Comparison of ENCODE assay signal across 8 cellular contexts in the genomic region with DNA sequence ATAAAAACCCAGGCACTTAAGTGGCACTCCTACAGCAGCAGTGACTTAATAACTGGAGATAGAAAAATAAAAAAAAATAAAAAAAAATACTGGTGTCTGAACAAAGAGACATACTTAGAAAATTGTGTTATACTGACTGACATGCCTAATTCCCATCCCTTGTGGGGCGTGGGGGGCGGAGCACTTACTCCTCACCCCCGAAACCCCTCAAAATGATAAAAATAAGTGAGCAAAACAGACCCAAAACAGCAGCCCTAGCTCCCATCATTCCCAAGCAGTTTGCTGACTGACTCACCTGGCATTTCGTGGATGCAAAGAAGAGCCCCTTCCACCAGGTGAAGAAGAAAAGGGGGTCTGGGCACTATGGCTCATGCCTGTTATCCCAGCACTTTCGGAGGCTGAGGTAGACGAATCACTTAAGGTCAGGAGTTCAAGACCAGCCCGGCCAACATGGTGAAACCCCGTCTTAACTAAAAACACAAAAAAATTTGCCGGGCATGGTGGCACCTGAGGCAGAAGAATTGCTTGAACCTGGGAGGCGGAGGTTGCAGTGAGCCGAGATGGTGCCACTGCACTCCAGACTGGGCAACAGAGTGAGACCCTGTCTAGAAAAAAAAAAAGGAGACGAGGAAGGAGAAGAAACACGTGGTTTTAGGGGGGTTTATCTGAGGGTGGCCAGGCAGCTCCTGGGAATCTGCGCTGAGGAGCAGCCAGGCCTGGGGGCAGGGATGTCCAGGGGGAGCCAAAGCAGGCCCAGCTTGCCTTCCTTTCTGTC.
A peak's percentile ranks its signal among the peaks of the same experiment; 100 is the strongest.
DNase-seq lines count a peak whose midpoint lies in the region; ATAC-seq and TF ChIP-seq lines count a peak whose summit lies in the region.

No MANE protein-coding gene starts in this region.

- H3K4me1 ChIP-seq in HEK293 (ENCODE audit: control insufficient read depth, insufficient read depth, low read length) = no peaks in the 10 kb centered on the region
- H3K4me1 ChIP-seq in mucosa of stomach (ENCODE audit: control insufficient read depth, insufficient read depth, low read length) = peaks cover 5% of the 10 kb centered on the region

- H3K4me3 ChIP-seq in HEK293 (ENCODE audit: low read depth, low read length) = no peak overlapping the region
- H3K4me3 ChIP-seq in astrocyte of the cerebellum (ENCODE audit: low read depth, low read length) = peak overlapping the region; percentile 57
- peak overlapping the region; percentile 89 for H3K4me3 ChIP-seq in mucosa of stomach (ENCODE audit: low read length)

- DNase-seq in astrocyte of the cerebellum (ENCODE audit: low read depth) = no peak
- no peak for DNase-seq in cortex of kidney (lab: John Stamatoyannopoulos, UW)
- no peak for DNase-seq in NOMO-1 treated with dmso at 0.1 percent for 144 hours (lab: John Stamatoyannopoulos, UW; ENCODE audit: unreplicated experiment)
- DNase-seq in NK-92 (lab: John Stamatoyannopoulos, UW; ENCODE audit: unreplicated experiment) = no peak

- TF ChIP-seq CTCF in 22Rv1 (IDR thresholded peaks at IDR 0.05) = no peak
- TF ChIP-seq CTCF in HEK293 (tag by site-specific recombination; IDR thresholded peaks at IDR 0.05) = no peak
- TF ChIP-seq CTCF in astrocyte of the cerebellum (IDR thresholded peaks at IDR 0.05; ENCODE audit: low read depth, low read length, missing control alignments) = no peak

- no peak for ATAC-seq in HG03521 (IDR thresholded peaks at IDR 0.05; ENCODE audit: unreplicated experiment)

- H3K36me3 ChIP-seq in HEK293 (ENCODE audit: control insufficient read depth in 2 of 2, insufficient read depth in 1 of 2, low read length in 2 of 2) (no peaks in the 10 kb centered on the region; a peak in 1 of 3 replicates), mucosa of stomach (ENCODE audit: control insufficient read depth, insufficient read depth, low read length) (no peaks in the 10 kb centered on the region)

- in situ Hi-C loops in astrocyte of the cerebellum (cut with HindIII; ENCODE audit: low sequenced_read_pairs) = no loop called here

- no peaks in the 10 kb centered on the region for H3K27me3 ChIP-seq in mucosa of stomach (ENCODE audit: control insufficient read depth, insufficient read depth, low read length)

- H3K27ac ChIP-seq in 22Rv1 = peak overlapping the region; percentile 34; the same call in 1 of the 2 replicates
- peak overlapping the region; percentile 89; the same call in 1 of the 2 replicates for H3K27ac ChIP-seq in HEK293 (ENCODE audit: extremely low read depth, low read depth, low read length)

- CTCF ChIA-PET in HEK293 (lab: Yijun Ruan, JAX) = interaction anchor here (0.6 to 1.3 kb wide), 4 partner anchors 18 to 872 kb away, joined by 3 to 4 read pairs (median 3); no protein-coding TSS in a partner anchor

- H3K9me3 ChIP-seq in HEK293 (ENCODE audit: control insufficient read depth, insufficient read depth, low read depth, low read length) (no peaks in the 10 kb centered on the region), mucosa of stomach (ENCODE audit: control insufficient read depth, low read length) (no peaks in the 10 kb centered on the region)

- POLR2A ChIA-PET in HEK293 (lab: Yijun Ruan, JAX) = no interaction called here

- H3K9ac ChIP-seq in mucosa of stomach (ENCODE audit: low read length) = peak overlapping the region; percentile 95

TF ChIP-seq in HEK293, 187 proteins besides CTCF, POLR2A, EP300 and RAD21:
- TF ChIP-seq ZNF426 (tag by site-specific recombination; IDR thresholded peaks at IDR 0.05) (no peak), ZNF121 (tag by site-specific recombination; IDR thresholded peaks at IDR 0.05) (peak; percentile 89), ZNF175 (tag by site-specific recombination; IDR thresholded peaks at IDR 0.05) (no peak), REPIN1 (tag by site-specific recombination; IDR thresholded peaks at IDR 0.05; ENCODE audit: low read depth) (no peak)
